ENCODE assay signal across 17 cellular contexts in the genomic region with DNA sequence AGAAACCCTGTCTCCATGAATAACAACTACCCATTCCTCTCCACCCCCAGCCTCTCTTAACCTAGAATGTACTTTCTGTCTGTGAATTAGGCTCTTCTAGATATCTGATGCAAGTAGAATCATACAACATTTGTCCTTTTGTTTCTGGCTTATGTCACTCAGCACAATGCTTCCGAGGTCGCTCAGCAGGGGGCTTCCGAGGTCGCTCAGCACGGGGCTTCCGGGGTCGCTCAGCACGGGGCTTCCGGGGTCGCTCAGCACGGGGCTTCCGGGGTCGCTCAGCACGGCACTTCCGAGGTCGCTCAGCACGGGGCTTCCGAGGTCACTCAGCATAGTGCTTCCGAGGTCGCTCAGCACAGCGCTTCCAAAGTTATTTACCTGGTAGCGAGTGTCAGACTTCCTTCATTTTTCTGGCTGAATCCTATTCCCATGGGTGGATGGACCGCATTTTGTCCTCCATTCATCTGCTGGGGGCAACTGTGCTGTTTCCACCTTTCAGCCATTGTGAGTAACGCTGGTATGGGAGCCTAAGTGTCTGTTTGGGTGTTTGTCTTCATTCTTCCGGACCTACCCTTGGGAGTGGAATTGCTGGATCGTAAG. TPM values are rescaled to one million over a fixed set of nuclear protein-coding genes. Genes with fewer than 3 reads are reported as not detected.
"Had no signal": no experiment of that assay in that cellular context is flagged by ENCODE, and none has a peak within 500 bp of the region (broad histone marks: within the 10 kb centered on the region; RNA-seq: fewer than 3 reads in every experiment).

No MANE protein-coding gene starts in this region.

- H3K4me3 Mint-ChIP-seq: activated CD4-positive, alpha-beta T cell treated with anti-CD3 and anti-CD28 coated beads, Interleukin-2, amount 10 ng/mL, durations not matched to agents 7 days and 5 days had no signal

- DNase-seq: activated CD4-positive, alpha-beta T cell treated with anti-CD3 and anti-CD28 coated beads, Interleukin-2, amount 10 ng/mL, durations not matched to agents 7 days and 5 days; activated CD8-positive, alpha-beta memory T cell treated with anti-CD3 and anti-CD28 coated beads for 24 hours; activated naive CD4-positive, alpha-beta T cell treated with Interleukin-2 at 50 U/mL for 16 hours; erythroblast; naive B cell; retina; stimulated activated CD4-positive, alpha-beta T cell treated with anti-CD3 and anti-CD28 coated beads, Interleukin-4, amount 100 ng/mL, for 24 hours; stimulated activated naive CD4-positive, alpha-beta T cell had no signal

- ATAC-seq: gastroesophageal sphincter had no signal

- H3K27me3 ChIP-seq: vagina had no signal

- H3K4me1 ChIP-seq: tibial nerve, vagina had no signal

- FAIRE-seq: astrocyte, islet of Langerhans had no signal

- H3K36me3 ChIP-seq: gastroesophageal sphincter, tibial nerve, vagina had no signal

- H3K9me3 ChIP-seq: gastroesophageal sphincter, vagina had no signal

- H3K27ac ChIP-seq: dorsolateral prefrontal cortex, gastroesophageal sphincter, skin epidermis, tibial nerve, vagina had no signal

- H3K9me3 Mint-ChIP-seq: activated CD4-positive, alpha-beta T cell treated with anti-CD3 and anti-CD28 coated beads, Interleukin-2, amount 10 ng/mL, durations not matched to agents 7 days and 5 days; naive B cell had no signal

- H3K36me3 Mint-ChIP-seq: naive B cell had no signal

- H3K4me3 ChIP-seq: dorsolateral prefrontal cortex, gastroesophageal sphincter, skin epidermis, tibial nerve, vagina had no signal

- H3K27ac Mint-ChIP-seq: activated CD4-positive, alpha-beta T cell treated with anti-CD3 and anti-CD28 coated beads, Interleukin-2, amount 10 ng/mL, durations not matched to agents 7 days and 5 days had no signal

RNA-seq across cellular contexts. Expression of a gene that starts 31.0 kb away (rescaled TPM):
- total RNA-seq: activated CD4-positive, alpha-beta T cell treated with anti-CD3 and anti-CD28 coated beads, Interleukin-2, amount 10 ng/mL, durations not matched to agents 7 days and 5 days; astrocyte; dorsolateral prefrontal cortex; gastroesophageal sphincter; mononuclear cell; subcutaneous adipose tissue; tibial nerve; vagina had no signal
